Comparison of ENCODE assay signal across 1 cellular context in the genomic region with DNA sequence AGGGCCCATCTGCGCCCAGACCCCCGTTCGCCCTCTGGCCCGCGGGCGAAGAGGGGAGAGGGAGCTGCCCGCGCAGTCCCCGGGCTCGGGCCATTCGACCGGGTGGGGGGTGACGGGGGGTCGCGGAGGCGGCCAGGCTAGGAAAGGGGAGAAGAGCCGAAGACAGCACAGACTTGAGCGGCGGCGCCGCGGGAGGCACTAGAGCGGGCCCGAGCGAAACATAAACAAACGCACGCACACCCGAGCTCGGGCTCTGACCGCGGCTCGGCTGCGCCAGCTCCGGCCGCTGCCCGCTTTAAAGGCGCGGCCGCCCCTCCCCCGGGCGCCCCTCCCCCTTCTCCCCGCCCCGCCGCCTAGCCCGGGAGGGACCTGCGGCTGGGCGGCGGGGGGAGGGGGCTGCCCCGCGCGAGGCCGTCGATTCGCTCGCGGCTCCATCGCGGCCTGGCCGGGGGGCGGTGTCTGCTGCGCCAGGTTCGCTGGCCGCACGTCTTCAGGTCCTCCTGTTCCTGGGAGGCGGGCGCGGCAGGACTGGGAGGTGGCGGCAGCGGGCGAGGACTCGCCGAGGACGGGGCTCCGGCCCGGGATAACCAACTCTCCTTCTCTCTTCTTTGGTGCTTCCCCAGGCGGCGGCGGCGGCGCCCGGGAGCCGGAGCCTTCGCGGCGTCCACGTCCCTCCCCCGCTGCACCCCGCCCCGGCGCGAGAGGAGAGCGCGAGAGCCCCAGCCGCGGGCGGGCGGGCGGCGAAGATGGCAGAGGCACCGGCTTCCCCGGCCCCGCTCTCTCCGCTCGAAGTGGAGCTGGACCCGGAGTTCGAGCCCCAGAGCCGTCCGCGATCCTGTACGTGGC.
TF ChIP-seq lines count a peak whose summit lies in the region.

A gene (plus strand): TSS at position 455 of the 846 bp plus-strand sequence. CDS start 292 bp downstream, at position 747.

TF ChIP-seq in GM12878, 131 proteins besides CTCF, POLR2A, EP300 and RAD21 (continued from another document):
- TF ChIP-seq, protein P1, sequence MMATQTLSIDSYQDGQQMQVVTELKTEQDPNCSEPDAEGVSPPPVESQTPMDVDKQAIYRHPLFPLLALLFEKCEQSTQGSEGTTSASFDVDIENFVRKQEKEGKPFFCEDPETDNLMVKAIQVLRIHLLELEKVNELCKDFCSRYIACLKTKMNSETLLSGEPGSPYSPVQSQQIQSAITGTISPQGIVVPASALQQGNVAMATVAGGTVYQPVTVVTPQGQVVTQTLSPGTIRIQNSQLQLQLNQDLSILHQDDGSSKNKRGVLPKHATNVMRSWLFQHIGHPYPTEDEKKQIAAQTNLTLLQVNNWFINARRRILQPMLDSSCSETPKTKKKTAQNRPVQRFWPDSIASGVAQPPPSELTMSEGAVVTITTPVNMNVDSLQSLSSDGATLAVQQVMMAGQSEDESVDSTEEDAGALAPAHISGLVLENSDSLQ (IDR thresholded peaks at IDR 0.05), result no peak
- no peak for TF ChIP-seq MTA2 (IDR thresholded peaks at IDR 0.05; ENCODE audit: low read depth)
- TF ChIP-seq NR2F1 (conservative IDR thresholded peaks at IDR 0.05), result no peak
- TF ChIP-seq TBL1XR1 (IDR thresholded peaks at IDR 0.05; ENCODE audit: low read depth, low read length), result no peak
- peak in 1 of 2 experiments; percentile 33; a peak in 1 of 4 replicates for TF ChIP-seq BHLHE40 (IDR thresholded peaks at IDR 0.05; ENCODE audit: borderline replicate concordance in 1 of 2, low read depth in 2 of 2, low read length in 1 of 2)
- TF ChIP-seq BACH1 (IDR thresholded peaks at IDR 0.05; ENCODE audit: borderline replicate concordance), result peak; percentile 65; the same call in 1 of the 2 replicates
- no peak for TF ChIP-seq RBBP5 (conservative IDR thresholded peaks at IDR 0.05)
- TF ChIP-seq NFYA (IDR thresholded peaks at IDR 0.05; ENCODE audit: borderline replicate concordance, low read depth, low read length), result no peak
- peak; percentile 67; the same call in 1 of the 2 replicates for TF ChIP-seq CHD2 (IDR thresholded peaks at IDR 0.05; ENCODE audit: borderline replicate concordance, low read depth, low read length)
- 0 out of 2 replicates have a peak, but pooled peaks have one; percentile 4 for TF ChIP-seq ZNF24 (IDR thresholded peaks at IDR 0.05)
- no peak for TF ChIP-seq BCL11A (IDR thresholded peaks at IDR 0.05; ENCODE audit: low read depth, low read length)
- no peak for TF ChIP-seq STAT1 (conservative IDR thresholded peaks at IDR 0.05)
- TF ChIP-seq, protein P2, sequence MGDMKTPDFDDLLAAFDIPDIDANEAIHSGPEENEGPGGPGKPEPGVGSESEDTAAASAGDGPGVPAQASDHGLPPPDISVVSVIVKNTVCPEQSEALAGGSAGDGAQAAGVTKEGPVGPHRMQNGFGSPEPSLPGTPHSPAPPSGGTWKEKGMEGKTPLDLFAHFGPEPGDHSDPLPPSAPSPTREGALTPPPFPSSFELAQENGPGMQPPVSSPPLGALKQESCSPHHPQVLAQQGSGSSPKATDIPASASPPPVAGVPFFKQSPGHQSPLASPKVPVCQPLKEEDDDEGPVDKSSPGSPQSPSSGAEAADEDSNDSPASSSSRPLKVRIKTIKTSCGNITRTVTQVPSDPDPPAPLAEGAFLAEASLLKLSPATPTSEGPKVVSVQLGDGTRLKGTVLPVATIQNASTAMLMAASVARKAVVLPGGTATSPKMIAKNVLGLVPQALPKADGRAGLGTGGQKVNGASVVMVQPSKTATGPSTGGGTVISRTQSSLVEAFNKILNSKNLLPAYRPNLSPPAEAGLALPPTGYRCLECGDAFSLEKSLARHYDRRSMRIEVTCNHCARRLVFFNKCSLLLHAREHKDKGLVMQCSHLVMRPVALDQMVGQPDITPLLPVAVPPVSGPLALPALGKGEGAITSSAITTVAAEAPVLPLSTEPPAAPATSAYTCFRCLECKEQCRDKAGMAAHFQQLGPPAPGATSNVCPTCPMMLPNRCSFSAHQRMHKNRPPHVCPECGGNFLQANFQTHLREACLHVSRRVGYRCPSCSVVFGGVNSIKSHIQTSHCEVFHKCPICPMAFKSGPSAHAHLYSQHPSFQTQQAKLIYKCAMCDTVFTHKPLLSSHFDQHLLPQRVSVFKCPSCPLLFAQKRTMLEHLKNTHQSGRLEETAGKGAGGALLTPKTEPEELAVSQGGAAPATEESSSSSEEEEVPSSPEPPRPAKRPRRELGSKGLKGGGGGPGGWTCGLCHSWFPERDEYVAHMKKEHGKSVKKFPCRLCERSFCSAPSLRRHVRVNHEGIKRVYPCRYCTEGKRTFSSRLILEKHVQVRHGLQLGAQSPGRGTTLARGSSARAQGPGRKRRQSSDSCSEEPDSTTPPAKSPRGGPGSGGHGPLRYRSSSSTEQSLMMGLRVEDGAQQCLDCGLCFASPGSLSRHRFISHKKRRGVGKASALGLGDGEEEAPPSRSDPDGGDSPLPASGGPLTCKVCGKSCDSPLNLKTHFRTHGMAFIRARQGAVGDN (IDR thresholded peaks at IDR 0.05), result peak; percentile 35; the same call in 1 of the 2 replicates
- peak; percentile 36; the same call in 1 of the 2 replicates for TF ChIP-seq POLR2AphosphoS2 (IDR thresholded peaks at IDR 0.05; ENCODE audit: low read depth, low read length)
- TF ChIP-seq, protein P3, sequence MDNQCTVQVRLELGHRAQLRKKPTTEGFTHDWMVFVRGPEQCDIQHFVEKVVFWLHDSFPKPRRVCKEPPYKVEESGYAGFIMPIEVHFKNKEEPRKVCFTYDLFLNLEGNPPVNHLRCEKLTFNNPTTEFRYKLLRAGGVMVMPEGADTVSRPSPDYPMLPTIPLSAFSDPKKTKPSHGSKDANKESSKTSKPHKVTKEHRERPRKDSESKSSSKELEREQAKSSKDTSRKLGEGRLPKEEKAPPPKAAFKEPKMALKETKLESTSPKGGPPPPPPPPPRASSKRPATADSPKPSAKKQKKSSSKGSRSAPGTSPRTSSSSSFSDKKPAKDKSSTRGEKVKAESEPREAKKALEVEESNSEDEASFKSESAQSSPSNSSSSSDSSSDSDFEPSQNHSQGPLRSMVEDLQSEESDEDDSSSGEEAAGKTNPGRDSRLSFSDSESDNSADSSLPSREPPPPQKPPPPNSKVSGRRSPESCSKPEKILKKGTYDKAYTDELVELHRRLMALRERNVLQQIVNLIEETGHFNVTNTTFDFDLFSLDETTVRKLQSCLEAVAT (IDR thresholded peaks at IDR 0.05), result no peak; the same call in 1 of the 2 replicates
- TF ChIP-seq, protein P4, sequence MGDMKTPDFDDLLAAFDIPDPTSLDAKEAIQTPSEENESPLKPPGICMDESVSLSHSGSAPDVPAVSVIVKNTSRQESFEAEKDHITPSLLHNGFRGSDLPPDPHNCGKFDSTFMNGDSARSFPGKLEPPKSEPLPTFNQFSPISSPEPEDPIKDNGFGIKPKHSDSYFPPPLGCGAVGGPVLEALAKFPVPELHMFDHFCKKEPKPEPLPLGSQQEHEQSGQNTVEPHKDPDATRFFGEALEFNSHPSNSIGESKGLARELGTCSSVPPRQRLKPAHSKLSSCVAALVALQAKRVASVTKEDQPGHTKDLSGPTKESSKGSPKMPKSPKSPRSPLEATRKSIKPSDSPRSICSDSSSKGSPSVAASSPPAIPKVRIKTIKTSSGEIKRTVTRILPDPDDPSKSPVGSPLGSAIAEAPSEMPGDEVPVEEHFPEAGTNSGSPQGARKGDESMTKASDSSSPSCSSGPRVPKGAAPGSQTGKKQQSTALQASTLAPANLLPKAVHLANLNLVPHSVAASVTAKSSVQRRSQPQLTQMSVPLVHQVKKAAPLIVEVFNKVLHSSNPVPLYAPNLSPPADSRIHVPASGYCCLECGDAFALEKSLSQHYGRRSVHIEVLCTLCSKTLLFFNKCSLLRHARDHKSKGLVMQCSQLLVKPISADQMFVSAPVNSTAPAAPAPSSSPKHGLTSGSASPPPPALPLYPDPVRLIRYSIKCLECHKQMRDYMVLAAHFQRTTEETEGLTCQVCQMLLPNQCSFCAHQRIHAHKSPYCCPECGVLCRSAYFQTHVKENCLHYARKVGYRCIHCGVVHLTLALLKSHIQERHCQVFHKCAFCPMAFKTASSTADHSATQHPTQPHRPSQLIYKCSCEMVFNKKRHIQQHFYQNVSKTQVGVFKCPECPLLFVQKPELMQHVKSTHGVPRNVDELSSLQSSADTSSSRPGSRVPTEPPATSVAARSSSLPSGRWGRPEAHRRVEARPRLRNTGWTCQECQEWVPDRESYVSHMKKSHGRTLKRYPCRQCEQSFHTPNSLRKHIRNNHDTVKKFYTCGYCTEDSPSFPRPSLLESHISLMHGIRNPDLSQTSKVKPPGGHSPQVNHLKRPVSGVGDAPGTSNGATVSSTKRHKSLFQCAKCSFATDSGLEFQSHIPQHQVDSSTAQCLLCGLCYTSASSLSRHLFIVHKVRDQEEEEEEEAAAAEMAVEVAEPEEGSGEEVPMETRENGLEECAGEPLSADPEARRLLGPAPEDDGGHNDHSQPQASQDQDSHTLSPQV (IDR thresholded peaks at IDR 0.05), result no peak
- TF ChIP-seq PAX5 (IDR thresholded peaks at IDR 0.05; ENCODE audit: borderline replicate concordance, low read depth, low read length), result peak; percentile 21; the same call in 1 of the 2 replicates
- no peak for TF ChIP-seq NFIC (IDR thresholded peaks at IDR 0.05; ENCODE audit: low read depth, low read length)
- 0 out of 2 replicates have a peak, but pooled peaks have one; percentile 11 for TF ChIP-seq TCF3 (IDR thresholded peaks at IDR 0.05; ENCODE audit: borderline replicate concordance, insufficient read depth, low read depth, low read length)
- peak; percentile 4 for TF ChIP-seq SP1 (IDR thresholded peaks at IDR 0.05; ENCODE audit: low read depth, low read length)
- TF ChIP-seq CEBPB (IDR thresholded peaks at IDR 0.05; ENCODE audit: borderline replicate concordance in 1 of 2, low read depth in 2 of 2, low read length in 2 of 2), result no peak
- peak; percentile 23; the same call in 1 of the 2 replicates for TF ChIP-seq TCF12 (IDR thresholded peaks at IDR 0.05; ENCODE audit: low read depth, low read length)
- TF ChIP-seq TARDBP (IDR thresholded peaks at IDR 0.05; ENCODE audit: borderline replicate concordance), result no peak
- no peak for TF ChIP-seq TAF1 (IDR thresholded peaks at IDR 0.05; ENCODE audit: borderline replicate concordance, low read depth, low read length)
